ENCODE assay signal across 8 cellular contexts in the genomic region with DNA sequence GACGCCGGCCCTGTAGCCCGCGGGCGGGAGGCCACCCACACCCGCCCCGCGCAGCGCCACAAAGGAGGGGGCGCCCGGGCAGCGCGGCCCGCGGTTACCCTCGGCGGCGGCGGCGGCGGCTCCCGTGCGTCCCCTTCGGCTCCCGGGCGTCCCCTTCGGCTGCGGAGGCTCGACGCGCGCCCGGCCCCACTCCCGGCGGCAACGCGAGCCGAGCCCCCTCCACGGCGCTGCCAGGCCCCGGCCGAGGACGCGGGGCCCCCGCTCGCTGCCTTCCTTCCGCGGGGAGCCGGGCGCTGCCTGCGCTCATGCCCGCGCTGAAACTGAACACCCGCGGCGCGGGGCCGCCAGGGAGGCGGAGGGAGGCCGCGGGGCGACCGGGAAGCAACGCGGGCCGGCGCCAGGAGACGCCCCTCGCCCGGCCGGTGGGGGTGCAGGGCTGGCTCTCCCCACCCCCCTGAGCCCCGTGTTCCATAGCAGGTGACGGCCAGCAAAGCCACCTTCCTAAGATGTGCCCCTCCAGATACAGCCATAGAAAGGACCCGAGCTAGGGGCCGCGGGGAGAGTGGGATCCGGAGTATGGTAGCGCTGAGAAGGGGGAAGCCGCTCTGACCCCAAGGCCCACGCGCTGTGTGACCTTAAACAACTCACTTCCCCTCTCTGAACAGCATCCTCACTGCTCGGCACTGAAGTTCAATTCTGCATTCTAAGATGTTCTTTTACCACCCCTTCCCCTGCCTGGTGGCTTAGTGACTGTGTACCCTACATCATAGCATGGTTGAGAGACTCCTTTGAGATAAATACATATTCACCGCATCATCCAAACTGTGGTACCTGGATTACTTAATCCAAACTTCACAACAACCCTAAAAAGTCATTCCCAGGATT. TPM values are rescaled to one million over a fixed set of nuclear protein-coding genes. Genes with fewer than 3 reads are reported as not detected.
A peak's percentile ranks its signal among the peaks of the same experiment; 100 is the strongest.
DNase-seq lines count a peak whose midpoint lies in the region; ATAC-seq and TF ChIP-seq lines count a peak whose summit lies in the region.

No MANE protein-coding gene starts in this region.

- H3K27me3 Mint-ChIP-seq in CD8-positive, alpha-beta memory T cell = no peaks in the 10 kb centered on the region
- H3K27me3 Mint-ChIP-seq in activated CD8-positive, alpha-beta memory T cell treated with anti-CD3 and anti-CD28 coated beads, Interleukin-2, amount 10 ng/mL, durations not matched to agents 7 days and 5 days = no peaks in the 10 kb centered on the region

- ATAC-seq in GM21367 (IDR thresholded peaks at IDR 0.05; ENCODE audit: unreplicated experiment) (peak; percentile 7), HG03442 (IDR thresholded peaks at IDR 0.05; ENCODE audit: unreplicated experiment) (no peak)
- ATAC-seq in activated CD8-positive, alpha-beta memory T cell treated with anti-CD3 and anti-CD28 coated beads, Interleukin-2, amount 10 ng/mL, durations not matched to agents 7 days and 5 days = peak; percentile 31

- peaks cover 45 to 52% (median 45%) of the 10 kb centered on the region in 3 donors for H3K4me1 Mint-ChIP-seq in CD8-positive, alpha-beta memory T cell
- peaks cover 59% of the 10 kb centered on the region for H3K4me1 Mint-ChIP-seq in activated CD8-positive, alpha-beta memory T cell treated with anti-CD3 and anti-CD28 coated beads, Interleukin-2, amount 10 ng/mL, durations not matched to agents 7 days and 5 days

- no peaks in the 10 kb centered on the region for H3K9me3 Mint-ChIP-seq in CD8-positive, alpha-beta memory T cell
- H3K9me3 Mint-ChIP-seq in activated CD8-positive, alpha-beta memory T cell treated with anti-CD3 and anti-CD28 coated beads, Interleukin-2, amount 10 ng/mL, durations not matched to agents 7 days and 5 days (ENCODE audit: low read depth) = no peaks in the 10 kb centered on the region

- no peaks in the 10 kb centered on the region for H4K20me1 ChIP-seq in fibroblast of lung (ENCODE audit: control insufficient read depth, extremely low read depth, insufficient read depth, low read length)
- H4K20me1 ChIP-seq in osteoblast (ENCODE audit: insufficient read depth, low read length) = peaks cover 9% of the 10 kb centered on the region

- no peaks in the 10 kb centered on the region for H3K36me3 ChIP-seq in CD8-positive, alpha-beta memory T cell (ENCODE audit: insufficient read depth, low read length)
- H3K36me3 ChIP-seq in HUES64 (ENCODE audit: insufficient read depth, low read length) (peaks cover 40% of the 10 kb centered on the region), fibroblast of lung (ENCODE audit: control insufficient read depth, insufficient read depth, low read length) (no peaks in the 10 kb centered on the region), osteoblast (ENCODE audit: insufficient read depth, low read length) (peaks cover 4% of the 10 kb centered on the region)

- H3K4me1 ChIP-seq in CD8-positive, alpha-beta memory T cell (ENCODE audit: insufficient read depth, low read length) = peaks cover 40% of the 10 kb centered on the region
- peaks cover 18% of the 10 kb centered on the region for H3K4me1 ChIP-seq in HUES64 (ENCODE audit: insufficient read depth, low read length)
- H3K4me1 ChIP-seq in fibroblast of lung (ENCODE audit: control insufficient read depth, extremely low read depth, insufficient read depth, low read length) = peaks cover 24% of the 10 kb centered on the region
- peaks cover 18% of the 10 kb centered on the region for H3K4me1 ChIP-seq in osteoblast (ENCODE audit: insufficient read depth, low read length)

- WGBS in HUES64 = 4% methylated on average over 83 of the region's 83 CpGs

- H3K4me3 Mint-ChIP-seq in CD8-positive, alpha-beta memory T cell = peak overlapping the region; percentile 84 to 99 (median 89)
- H3K4me3 Mint-ChIP-seq in activated CD8-positive, alpha-beta memory T cell treated with anti-CD3 and anti-CD28 coated beads, Interleukin-2, amount 10 ng/mL, durations not matched to agents 7 days and 5 days = peak overlapping the region; percentile 75

- peaks cover 2 to 26% (median 6%) of the 10 kb centered on the region in 3 donors for H3K36me3 Mint-ChIP-seq in CD8-positive, alpha-beta memory T cell
- peaks cover 5% of the 10 kb centered on the region for H3K36me3 Mint-ChIP-seq in activated CD8-positive, alpha-beta memory T cell treated with anti-CD3 and anti-CD28 coated beads, Interleukin-2, amount 10 ng/mL, durations not matched to agents 7 days and 5 days

- H3K79me2 ChIP-seq in fibroblast of lung (ENCODE audit: control insufficient read depth, insufficient read depth, low read length) (no peaks in the 10 kb centered on the region), osteoblast (ENCODE audit: insufficient read depth, low read length) (peaks cover 2% of the 10 kb centered on the region)

- peak overlapping the region; percentile 67 for H3K4me2 ChIP-seq in fibroblast of lung (ENCODE audit: extremely low read depth, insufficient read depth, low read length)
- peak overlapping the region; percentile 93 for H3K4me2 ChIP-seq in osteoblast (ENCODE audit: insufficient read depth, low read length)

- CTCF ChIA-PET in CD8-positive, alpha-beta memory T cell (lab: Charles Lee) = interaction anchor here (0.8 to 1.4 kb wide), 5 partner anchors 14 to 59 kb away, joined by 3 to 5 read pairs (median 3); no protein-coding TSS in a partner anchor
- CTCF ChIA-PET in activated CD8-positive, alpha-beta memory T cell treated with anti-CD3 and anti-CD28 coated beads, Interleukin-2, amount 10 ng/mL, durations not matched to agents 7 days and 5 days (lab: Charles Lee) = interaction anchor here (1.0 to 3.9 kb wide), 7 partner anchors 14 to 381 kb away, joined by 3 to 16 read pairs (median 6); a partner anchor contains a TSS

- peak in 4 of 5 donors; percentile 17 to 58 (median 41) for DNase-seq in CD8-positive, alpha-beta memory T cell
- no peak for DNase-seq in activated CD8-positive, alpha-beta memory T cell treated with anti-CD3 and anti-CD28 coated beads, Interleukin-2, amount 10 ng/mL, durations not matched to agents 7 days and 5 days
- DNase-seq in fibroblast of lung (ENCODE audit: low read depth in 2 of 2) (no peak), osteoblast (ENCODE audit: insufficient read length, low spot score, missing footprints) (peak; percentile 85), UCSD-AML1 (lab: John Stamatoyannopoulos, UW; ENCODE audit: unreplicated experiment) (no peak)

- H3K4me3 ChIP-seq in CD8-positive, alpha-beta memory T cell (ENCODE audit: low read length) = peak overlapping the region; percentile 55
- H3K4me3 ChIP-seq in HUES64 (ENCODE audit: low read length) = peak overlapping the region; percentile 50
- peak overlapping the region; percentile 41 to 64 (median 56) for H3K4me3 ChIP-seq in fibroblast of lung (replicated peaks in 1 of 4; ENCODE audit: control extremely low read depth in 1 of 4, insufficient read depth in 1 of 4, low read depth in 3 of 4, low read length in 4 of 4)
- H3K4me3 ChIP-seq in osteoblast (ENCODE audit: insufficient read depth, low read length) = peak overlapping the region; percentile 75

- H3K27ac Mint-ChIP-seq in CD8-positive, alpha-beta memory T cell = peak overlapping the region; percentile 76 to 99 (median 92)
- peak overlapping the region; percentile 80 for H3K27ac Mint-ChIP-seq in activated CD8-positive, alpha-beta memory T cell treated with anti-CD3 and anti-CD28 coated beads, Interleukin-2, amount 10 ng/mL, durations not matched to agents 7 days and 5 days

- TF ChIP-seq CTCF in fibroblast of lung (conservative IDR thresholded peaks at IDR 0.05 in 1 of 2, IDR thresholded peaks at IDR 0.05 in 1 of 2; ENCODE audit: low read depth in 1 of 2, low read length in 2 of 2) (no peak), osteoblast (IDR thresholded peaks at IDR 0.05; ENCODE audit: extremely low read depth, low read depth, low read length) (no peak)

- peak overlapping the region; percentile 62 for H3K27ac ChIP-seq in CD8-positive, alpha-beta memory T cell (ENCODE audit: low read depth, low read length)
- no peak overlapping the region for H3K27ac ChIP-seq in HUES64 (ENCODE audit: low read depth, low read length)
- peak overlapping the region; percentile 39 for H3K27ac ChIP-seq in fibroblast of lung (ENCODE audit: insufficient read depth, low read length)
- H3K27ac ChIP-seq in osteoblast (ENCODE audit: low read depth, low read length) = no peak overlapping the region

- POLR2A ChIA-PET in CD8-positive, alpha-beta memory T cell (lab: Charles Lee) = interaction anchor here (0.5 to 1.0 kb wide), 3 partner anchors 52 to 265 kb away, joined by 3 to 5 read pairs (median 3); no protein-coding TSS in a partner anchor

- H3K27me3 ChIP-seq in CD8-positive, alpha-beta memory T cell (ENCODE audit: insufficient read depth, low read length, poor library complexity, severe bottlenecking) = no peaks in the 10 kb centered on the region
- peaks cover 5% of the 10 kb centered on the region for H3K27me3 ChIP-seq in HUES64 (ENCODE audit: insufficient read depth, low read length)
- no peaks in the 10 kb centered on the region for H3K27me3 ChIP-seq in fibroblast of lung (ENCODE audit: control insufficient read depth, insufficient read depth, low read length)
- no peaks in the 10 kb centered on the region for H3K27me3 ChIP-seq in osteoblast (ENCODE audit: insufficient read depth, low read length)

- peak overlapping the region; percentile 51 for H3K9ac ChIP-seq in HUES64 (ENCODE audit: low read depth, low read length)
- peak overlapping the region; percentile 48 for H3K9ac ChIP-seq in fibroblast of lung (ENCODE audit: insufficient read depth, low read length)

- no peak overlapping the region for H2AFZ ChIP-seq in fibroblast of lung (ENCODE audit: low read length)
- H2AFZ ChIP-seq in osteoblast (ENCODE audit: low read length) = no peak overlapping the region

- H3K9me3 ChIP-seq in CD8-positive, alpha-beta memory T cell (ENCODE audit: low read length) = no peaks in the 10 kb centered on the region
- H3K9me3 ChIP-seq in HUES64 (ENCODE audit: insufficient read depth, low read depth, low read length) (no peaks in the 10 kb centered on the region), fibroblast of lung (ENCODE audit: control insufficient read depth, insufficient read depth, low read depth, low read length) (no peaks in the 10 kb centered on the region), osteoblast (ENCODE audit: low read depth, low read length) (no peaks in the 10 kb centered on the region)

RNA-seq across cellular contexts. Expression of a gene that starts 42.8 kb away (rescaled TPM):
- total RNA-seq in CD8-positive, alpha-beta memory T cell = 10 to 100 TPM; 63.2 to 64.0 TPM
- 18.3 TPM for polyA plus RNA-seq in CD8-positive, alpha-beta memory T cell
- polyA plus RNA-seq in HUES64 (2013, experiment 1 of 2) = 83.7 TPM
- 82.7 TPM for polyA plus RNA-seq in HUES64 (2013, experiment 2 of 2)
- total RNA-seq in activated CD8-positive, alpha-beta memory T cell treated with anti-CD3 and anti-CD28 coated beads, Interleukin-2, amount 10 ng/mL, durations not matched to agents 7 days and 5 days = 10 to 100 TPM; 63.8 to 64.8 TPM
- total RNA-seq in fibroblast of lung (13.1 and 21.6 TPM in 2 replicates), osteoblast (29.8 and 32.6 TPM in 2 replicates)
- polyA plus RNA-seq in fibroblast of lung = 9.8 and 18.7 TPM in 2 replicates
- polyA plus RNA-seq in fibroblast of lung (2012) = 12.3 and 20.7 TPM in 2 replicates
- polyA minus RNA-seq in fibroblast of lung (ENCODE audit: low replicate concordance) = 99.6 and 117 TPM in 2 replicates

Comparison
In these comparisons a context has a peak if more than half of its experiments do, and no peak if none do; other contexts are left out.
1. DNase-seq: peak in CD8-positive, alpha-beta memory T cell (4 of 5) and osteoblast (single experiment); none in activated CD8-positive, alpha-beta memory T cell treated with anti-CD3 and anti-CD28 coated beads, Interleukin-2, amount 10 ng/mL, durations not matched to agents 7 days and 5 days (single experiment), fibroblast of lung (0 of 2) and UCSD-AML1 (single experiment).
2. H3K27ac ChIP-seq: peak in CD8-positive, alpha-beta memory T cell (single experiment) and fibroblast of lung (single experiment); none in HUES64 (single experiment) and osteoblast (single experiment).
3. Peak in every context shown above with its lines, with median percentiles within 50 percentile points of each other: H3K4me3 ChIP-seq.